Comparison of ENCODE assay signal across 1 cellular context in genomic region chr12:11821386-11821785, GRCh38.
TF ChIP-seq lines count a peak whose summit lies in the region.

No MANE protein-coding gene starts in this region.

TF ChIP-seq in IMR-90, 13 proteins besides CTCF, POLR2A, EP300 and RAD21:
- TF ChIP-seq FOS (IDR thresholded peaks at IDR 0.05; ENCODE audit: low read depth, low read length) (no peak), SMC3 (IDR thresholded peaks at IDR 0.05; ENCODE audit: low read depth, low read length) (no peak), CHD1 (IDR thresholded peaks at IDR 0.05; ENCODE audit: low read depth, low read length) (no peak), CEBPB (IDR thresholded peaks at IDR 0.05; ENCODE audit: low read depth, low read length) (no peak), USF2 (IDR thresholded peaks at IDR 0.05; ENCODE audit: low read depth, low read length) (no peak), RCOR1 (IDR thresholded peaks at IDR 0.05; ENCODE audit: insufficient replicate concordance, low read length) (no peak), MAFK (IDR thresholded peaks at IDR 0.05; ENCODE audit: low read depth, low read length) (no peak), MAZ (IDR thresholded peaks at IDR 0.05; ENCODE audit: borderline replicate concordance, low read depth, low read length) (no peak), MXI1 (IDR thresholded peaks at IDR 0.05; ENCODE audit: borderline replicate concordance, low read depth, low read length) (no peak), ELK1 (IDR thresholded peaks at IDR 0.05; ENCODE audit: borderline replicate concordance, low read depth, low read length) (no peak), NFE2L2 (IDR thresholded peaks at IDR 0.05; ENCODE audit: low read depth, low read length) (no peak), BHLHE40 (IDR thresholded peaks at IDR 0.05; ENCODE audit: low read depth, low read length) (no peak), RFX5 (IDR thresholded peaks at IDR 0.05; ENCODE audit: low read depth, low read length) (no peak)
TF ChIP-seq in IMR-90: peak in this region for 0.
